In the genomic region with DNA sequence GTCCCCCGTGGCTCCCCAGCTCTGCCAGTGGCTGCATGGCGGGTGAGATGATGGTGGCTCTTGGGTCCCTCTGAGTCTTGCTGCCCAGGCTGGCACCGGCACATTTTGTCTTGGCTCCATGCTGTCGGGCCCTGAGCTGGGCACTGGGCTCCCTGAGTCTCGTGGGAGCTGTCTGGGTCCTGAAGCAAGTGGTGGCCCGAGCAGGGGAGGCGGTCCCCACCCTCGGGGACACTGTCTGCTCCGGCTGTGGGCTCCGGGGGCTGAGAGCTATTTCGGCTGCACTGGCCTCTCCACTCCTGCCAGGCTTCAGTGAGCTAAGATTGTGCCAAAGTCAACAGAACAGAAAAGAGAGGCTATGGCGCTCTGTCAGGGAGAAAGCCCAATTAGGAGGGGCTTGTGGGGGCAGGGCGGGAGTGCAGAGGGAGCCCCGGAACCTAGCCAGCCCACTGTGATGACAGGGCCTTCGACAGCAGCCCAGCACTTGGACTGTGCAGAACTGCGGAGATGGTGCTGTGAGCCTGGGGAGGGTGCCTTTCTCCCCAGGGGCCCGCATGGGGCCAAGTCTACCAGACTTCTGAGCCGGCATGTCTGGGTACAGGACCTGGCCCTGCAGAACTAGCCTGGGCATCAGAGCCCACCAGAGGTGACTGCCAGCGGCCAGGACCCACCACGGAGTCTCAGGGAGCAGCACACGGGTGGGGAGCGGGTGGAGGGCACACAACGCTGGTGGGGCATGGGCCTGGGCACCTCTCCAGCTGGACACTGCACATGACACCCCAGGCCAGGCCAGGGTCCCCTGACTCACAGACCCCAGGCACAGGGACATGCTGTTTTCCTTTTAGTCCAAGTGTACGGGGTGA, we compare ENCODE assay signal across 1 cellular context.
A peak's percentile ranks its signal among the peaks of the same experiment; 100 is the strongest.
TF ChIP-seq lines count a peak whose summit lies in the region.

No MANE protein-coding gene starts in this region.

TF ChIP-seq in K562, 482 proteins besides CTCF, POLR2A, EP300 and RAD21 (continued from another document):
- TF ChIP-seq ID3 (CRISPR knock-in tag; IDR thresholded peaks at IDR 0.05) (no peak), ID3 (tag; IDR thresholded peaks at IDR 0.05) (no peak), RBFOX2 (IDR thresholded peaks at IDR 0.05; ENCODE audit: low read depth, low read length) (0 out of 2 replicates have a peak, but pooled peaks have one; percentile 6), ZNF764 (CRISPR knock-in tag; IDR thresholded peaks at IDR 0.05; ENCODE audit: low read depth) (no peak), BRCA1 (IDR thresholded peaks at IDR 0.05) (no peak), BRCA1 (CRISPR knock-in tag; IDR thresholded peaks at IDR 0.05) (0 out of 2 replicates have a peak, but pooled peaks have one; percentile 75), PRMT5 (CRISPR knock-in tag; IDR thresholded peaks at IDR 0.05) (no peak), RBM14 (IDR thresholded peaks at IDR 0.05; ENCODE audit: borderline replicate concordance, insufficient read depth, low read depth, low read length) (no peak)
- TF ChIP-seq, protein P1, sequence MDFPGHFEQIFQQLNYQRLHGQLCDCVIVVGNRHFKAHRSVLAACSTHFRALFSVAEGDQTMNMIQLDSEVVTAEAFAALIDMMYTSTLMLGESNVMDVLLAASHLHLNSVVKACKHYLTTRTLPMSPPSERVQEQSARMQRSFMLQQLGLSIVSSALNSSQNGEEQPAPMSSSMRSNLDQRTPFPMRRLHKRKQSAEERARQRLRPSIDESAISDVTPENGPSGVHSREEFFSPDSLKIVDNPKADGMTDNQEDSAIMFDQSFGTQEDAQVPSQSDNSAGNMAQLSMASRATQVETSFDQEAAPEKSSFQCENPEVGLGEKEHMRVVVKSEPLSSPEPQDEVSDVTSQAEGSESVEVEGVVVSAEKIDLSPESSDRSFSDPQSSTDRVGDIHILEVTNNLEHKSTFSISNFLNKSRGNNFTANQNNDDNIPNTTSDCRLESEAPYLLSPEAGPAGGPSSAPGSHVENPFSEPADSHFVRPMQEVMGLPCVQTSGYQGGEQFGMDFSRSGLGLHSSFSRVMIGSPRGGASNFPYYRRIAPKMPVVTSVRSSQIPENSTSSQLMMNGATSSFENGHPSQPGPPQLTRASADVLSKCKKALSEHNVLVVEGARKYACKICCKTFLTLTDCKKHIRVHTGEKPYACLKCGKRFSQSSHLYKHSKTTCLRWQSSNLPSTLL (IDR thresholded peaks at IDR 0.05), result no peak
